ENCODE assay signal across 21 cellular contexts in genomic region chr3:118075873-118076272, GRCh38.
"Had no signal": no experiment of that assay in that cellular context is flagged by ENCODE, and none has a peak within 500 bp of the region (broad histone marks: within the 10 kb centered on the region; RNA-seq: fewer than 3 reads in every experiment).

No MANE protein-coding gene starts in this region.

- H3K27ac ChIP-seq: foreskin keratinocyte, left ventricle myocardium inferior, suprapubic skin, tibial nerve, VCaP had no signal

- DNase-seq: activated CD4-positive, alpha-beta T cell treated with anti-CD3 and anti-CD28 coated beads, Interleukin-2, amount 50 U/mL, for 1 hour; activated gamma-delta T cell treated with Interleukin-2 at 50 U/mL for 16 hours; activated T-cell treated with anti-CD3 and anti-CD28 coated beads, Interleukin-2, amount 50 U/mL, for 1 hour; anterior cingulate cortex; central memory CD4-positive, alpha-beta T cell; dermis blood vessel endothelial cell; effector CD8-positive, alpha-beta T cell; erythroblast; foreskin keratinocyte; left ventricle myocardium inferior; mammary epithelial cell; naive thymus-derived CD8-positive, alpha-beta T cell; small intestine; stimulated activated CD4-positive, alpha-beta T cell treated with anti-CD3 and anti-CD28 coated beads, Interleukin-2, amount 100 ng/mL, for 24 hours; stimulated activated naive CD8-positive, alpha-beta T cell treated with anti-CD3 and anti-CD28 coated beads, Interleukin-15, amount 100 ng/mL, for 72 hours had no signal

- ATAC-seq: activated CD4-positive, CD25-positive, alpha-beta regulatory T cell treated with anti-CD3 and anti-CD28 coated beads, Interleukin-2, amount 50 U/mL, for 24 hours; foreskin keratinocyte; naive thymus-derived CD8-positive, alpha-beta T cell; sciatic nerve; stimulated activated effector memory CD8-positive, alpha-beta T cell treated with anti-CD3 and anti-CD28 coated beads, Interleukin-12 subunit alpha, Interleukin-12 subunit beta, amount 100 ng/mL, for 72 hours; stimulated activated naive CD8-positive, alpha-beta T cell treated with anti-CD3 and anti-CD28 coated beads, Interleukin-15, amount 100 ng/mL, for 72 hours had no signal
